Comparison of ENCODE assay signal across 8 cellular contexts in the genomic region with DNA sequence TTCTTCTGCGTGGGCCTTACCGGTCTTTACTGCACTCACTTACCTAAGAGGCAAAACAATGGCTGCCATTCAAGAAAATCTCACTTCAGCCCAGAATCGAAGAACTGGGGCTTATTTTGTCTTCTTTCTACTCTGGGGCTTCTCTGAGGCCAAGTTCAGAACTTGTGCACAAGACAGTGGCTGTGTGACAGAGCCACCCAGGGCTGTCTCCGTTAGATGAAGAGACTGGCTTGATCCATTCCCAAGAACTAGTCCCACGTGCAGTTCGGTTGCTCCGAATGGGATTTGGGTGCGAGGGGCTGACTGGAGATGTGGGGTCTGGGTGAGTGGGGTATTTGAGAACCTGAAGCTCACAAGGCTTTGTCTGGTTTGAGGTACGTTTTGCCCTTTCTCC. TPM values are rescaled to one million over a fixed set of nuclear protein-coding genes. Genes with fewer than 3 reads are reported as not detected.
DNase-seq lines count a peak whose midpoint lies in the region; ATAC-seq and TF ChIP-seq lines count a peak whose summit lies in the region.

No MANE protein-coding gene starts in this region.

- peak; percentile 57 for DNase-seq in G401 (ENCODE audit: low spot score)
- DNase-seq in Kasumi-1 (lab: John Stamatoyannopoulos, UW): peak; percentile 29 to 52
- peak; percentile 25 for DNase-seq in cerebellum (ENCODE audit: low spot score)
- peak; percentile 60 for DNase-seq in medulla oblongata (ENCODE audit: extremely low spot score)
- peak in 1 of 2 donors; percentile 67 for DNase-seq in tibial artery
- no peak for DNase-seq in SK-N-DZ (ENCODE audit: low spot score)
- no peak for DNase-seq in NK-92 treated with Interleukin-12 subunit alpha and Interleukin-12 subunit beta, amount 100 ng/mL, for 24 hours (lab: John Stamatoyannopoulos, UW)

- ATAC-seq in GM21723 (IDR thresholded peaks at IDR 0.05; ENCODE audit: unreplicated experiment): no peak

- no peaks in the 10 kb centered on the region for H3K9me3 ChIP-seq in tibial artery

- H3K27ac ChIP-seq in tibial artery: peak overlapping the region; percentile 91 to 92

- intact Hi-C loops in tibial artery (cut with DNase I; ENCODE audit: low total_unique reads): loop anchor here (1.0 to 10.0 kb wide), 2 partner anchors 30 to 377 kb away; no protein-coding TSS in a partner anchor

- H3K36me3 ChIP-seq in tibial artery: peaks cover 0 to 7% (median 0%) of the 10 kb centered on the region in 3 donors

- peak overlapping the region; percentile 79 to 91 for H3K4me3 ChIP-seq in tibial artery

- no peak for TF ChIP-seq CTCF in tibial artery (IDR thresholded peaks at IDR 0.05)

- H3K27me3 ChIP-seq in tibial artery: no peaks in the 10 kb centered on the region

- peaks cover 0 to 65% (median 21%) of the 10 kb centered on the region in 4 donors for H3K4me1 ChIP-seq in tibial artery

- in situ Hi-C loops in G401 (cut with HindIII; ENCODE audit: low sequenced_read_pairs): no loop called here

RNA-seq across cellular contexts. Expression of a gene that starts 0.8 kb away (rescaled TPM):
- 33.8 and 55.3 TPM in 2 replicates for total RNA-seq in G401 (2014; rRNA removed; shearing (Covaris generic))
- total RNA-seq in cerebellum: 250 TPM
- polyA plus RNA-seq in SK-N-DZ (2014; cell fraction: cytosol; rRNA removed): 62.7 and 63.0 TPM in 2 replicates
- polyA plus RNA-seq in SK-N-DZ (2014; cell fraction: nucleus; rRNA removed): 43.2 and 67.6 TPM in 2 replicates

Comparison
In these comparisons a context has a peak if more than half of its experiments do, and no peak if none do; other contexts are left out.
1. DNase-seq: peak in G401 (single experiment), Kasumi-1 (2 of 2), cerebellum (single experiment) and medulla oblongata (single experiment); none in SK-N-DZ (single experiment) and NK-92 treated with Interleukin-12 subunit alpha and Interleukin-12 subunit beta, amount 100 ng/mL, for 24 hours (single experiment).